In genomic region chr4:184039963-184040383, GRCh38 we compare ENCODE assay signal across 10 cellular contexts.
DNase-seq lines count a peak whose midpoint lies in the region; ATAC-seq lines count a peak whose summit lies in the region.
"Had no signal": no experiment of that assay in that cellular context is flagged by ENCODE, and none has a peak within 500 bp of the region (broad histone marks: within the 10 kb centered on the region; RNA-seq: fewer than 3 reads in every experiment).

No MANE protein-coding gene starts in this region.

- H3K4me1 ChIP-seq in iPS-18a (ENCODE audit: control insufficient read depth, low read depth, low read length): no peaks in the 10 kb centered on the region

- peaks cover 12% of the 10 kb centered on the region for H3K4me1 Mint-ChIP-seq in activated CD4-positive, alpha-beta T cell treated with anti-CD3 and anti-CD28 coated beads for 36 hours
- no peaks in the 10 kb centered on the region for H3K4me1 Mint-ChIP-seq in activated T-helper 17 cell treated with anti-CD3 and anti-CD28 coated beads, Interleukin-2, amount 50 U/mL, for 72 hours

- peak; percentile 62 for DNase-seq in activated CD4-positive, alpha-beta T cell treated with anti-CD3 and anti-CD28 coated beads for 36 hours
- DNase-seq in activated CD4-positive, alpha-beta T cell treated with anti-CD3 and anti-CD28 coated beads, Interleukin-2, amount 50 U/mL, for 1 hour: no peak
- DNase-seq in stimulated activated CD8-positive, alpha-beta memory T cell treated with anti-CD3 and anti-CD28 coated beads, Interleukin-2, amount 100 ng/mL, for 48 hours (ENCODE audit: low read depth in 2 of 2): peak; percentile 4 to 11
- DNase-seq in UCSD-AML1 (lab: John Stamatoyannopoulos, UW; ENCODE audit: unreplicated experiment): no peak
- DNase-seq in AG20443 (ENCODE audit: low spot score): no peak
- DNase-seq: NCI-H146 had no signal

- H3K27ac Mint-ChIP-seq in activated CD4-positive, alpha-beta T cell treated with anti-CD3 and anti-CD28 coated beads for 36 hours: no peak overlapping the region
- no peak overlapping the region for H3K27ac Mint-ChIP-seq in activated T-helper 17 cell treated with anti-CD3 and anti-CD28 coated beads, Interleukin-2, amount 50 U/mL, for 72 hours

- peak; percentile 87 for ATAC-seq in activated CD4-positive, alpha-beta T cell treated with anti-CD3 and anti-CD28 coated beads for 36 hours
- peak; percentile 44 for ATAC-seq in activated T-helper 17 cell treated with anti-CD3 and anti-CD28 coated beads, Interleukin-2, amount 50 U/mL, for 72 hours (replicated peaks)
- no peak for ATAC-seq in GM18511 (IDR thresholded peaks at IDR 0.05; ENCODE audit: unreplicated experiment)

- H3K4me3 ChIP-seq in iPS-18a (ENCODE audit: low read length): peak overlapping the region; percentile 39
- H3K4me3 ChIP-seq: SK-N-MC had no signal

- no peaks in the 10 kb centered on the region for H3K9me3 ChIP-seq in iPS-18a (ENCODE audit: control insufficient read depth, low read depth, low read length)

- POLR2A ChIA-PET in activated CD4-positive, alpha-beta T cell treated with anti-CD3 and anti-CD28 coated beads for 36 hours (lab: Charles Lee): no interaction called here

- H3K36me3 Mint-ChIP-seq in activated CD4-positive, alpha-beta T cell treated with anti-CD3 and anti-CD28 coated beads for 36 hours (ENCODE audit: low read depth): no peaks in the 10 kb centered on the region
- no peaks in the 10 kb centered on the region for H3K36me3 Mint-ChIP-seq in activated T-helper 17 cell treated with anti-CD3 and anti-CD28 coated beads, Interleukin-2, amount 50 U/mL, for 72 hours (ENCODE audit: low read depth)

- no peaks in the 10 kb centered on the region for H3K9me3 Mint-ChIP-seq in activated CD4-positive, alpha-beta T cell treated with anti-CD3 and anti-CD28 coated beads for 36 hours (ENCODE audit: low read depth)
- no peaks in the 10 kb centered on the region for H3K9me3 Mint-ChIP-seq in activated T-helper 17 cell treated with anti-CD3 and anti-CD28 coated beads, Interleukin-2, amount 50 U/mL, for 72 hours

- peak overlapping the region; percentile 51 for H3K4me3 Mint-ChIP-seq in activated CD4-positive, alpha-beta T cell treated with anti-CD3 and anti-CD28 coated beads for 36 hours
- no peak overlapping the region for H3K4me3 Mint-ChIP-seq in activated T-helper 17 cell treated with anti-CD3 and anti-CD28 coated beads, Interleukin-2, amount 50 U/mL, for 72 hours

- CTCF ChIA-PET in activated CD4-positive, alpha-beta T cell treated with anti-CD3 and anti-CD28 coated beads for 36 hours (lab: Charles Lee): interaction anchor here (0.7 to 1.0 kb wide), 2 partner anchors 12 to 380 kb away, joined by 4 to 5 read pairs; no protein-coding TSS in a partner anchor

- H3K9ac ChIP-seq in iPS-18a (ENCODE audit: low read length): no peak overlapping the region

- no peak overlapping the region for H3K27ac ChIP-seq in iPS-18a (ENCODE audit: low read length)
- H3K27ac ChIP-seq: SK-N-MC had no signal

- H3K36me3 ChIP-seq in iPS-18a (ENCODE audit: control insufficient read depth, low read depth, low read length): no peaks in the 10 kb centered on the region

- peaks cover 21% of the 10 kb centered on the region for H3K27me3 ChIP-seq in iPS-18a (ENCODE audit: control insufficient read depth, insufficient read depth, low read length)

- intact Hi-C loops in activated CD4-positive, alpha-beta T cell treated with anti-CD3 and anti-CD28 coated beads for 36 hours (cut with DNase I, micrococcal nuclease): no loop called here

- peaks cover 16% of the 10 kb centered on the region for H3K27me3 Mint-ChIP-seq in activated CD4-positive, alpha-beta T cell treated with anti-CD3 and anti-CD28 coated beads for 36 hours
- peaks cover 50% of the 10 kb centered on the region for H3K27me3 Mint-ChIP-seq in activated T-helper 17 cell treated with anti-CD3 and anti-CD28 coated beads, Interleukin-2, amount 50 U/mL, for 72 hours

Comparison
In these comparisons a context has a peak if more than half of its experiments do, and no peak if none do; other contexts are left out.
1. DNase-seq: peak in activated CD4-positive, alpha-beta T cell treated with anti-CD3 and anti-CD28 coated beads for 36 hours (single experiment) and stimulated activated CD8-positive, alpha-beta memory T cell treated with anti-CD3 and anti-CD28 coated beads, Interleukin-2, amount 100 ng/mL, for 48 hours (2 of 2); none in activated CD4-positive, alpha-beta T cell treated with anti-CD3 and anti-CD28 coated beads, Interleukin-2, amount 50 U/mL, for 1 hour (single experiment), UCSD-AML1 (single experiment) and AG20443 (single experiment).